ENCODE assay signal across 14 cellular contexts in the genomic region with DNA sequence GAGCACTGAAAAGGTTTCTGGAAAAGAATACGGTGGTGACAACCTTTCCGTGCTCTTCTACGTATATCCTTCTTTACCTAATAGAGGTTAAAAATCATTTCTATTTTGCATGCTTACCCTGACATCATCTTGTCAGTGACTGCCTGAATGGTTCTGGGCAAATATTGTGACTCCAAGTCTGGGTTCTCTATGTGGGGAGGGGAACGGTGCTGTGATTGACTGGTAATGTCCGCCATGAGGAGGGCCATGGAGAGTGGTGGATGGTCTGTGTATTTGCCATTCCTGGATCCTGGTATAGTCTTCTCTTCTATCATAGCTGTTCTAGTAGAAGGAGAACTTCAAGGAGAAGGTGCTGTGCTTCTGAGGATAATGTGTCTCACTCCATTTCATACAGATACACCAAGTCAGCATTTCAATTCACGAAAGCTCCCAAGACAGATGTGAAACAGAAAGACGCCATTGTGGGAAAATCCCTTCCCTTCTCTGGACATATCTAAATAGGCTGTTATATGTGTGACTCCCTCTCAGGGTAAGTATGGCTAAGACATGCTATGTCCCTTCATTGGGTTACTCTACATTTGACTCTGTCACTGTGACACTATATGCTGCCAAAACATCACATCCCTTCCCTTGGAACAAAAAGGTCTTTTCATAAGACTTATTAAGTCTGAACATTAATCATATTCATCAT. TPM values are rescaled to one million over a fixed set of nuclear protein-coding genes. Genes with fewer than 3 reads are reported as not detected.
DNase-seq lines count a peak whose midpoint lies in the region; ATAC-seq and TF ChIP-seq lines count a peak whose summit lies in the region.
"Had no signal": no experiment of that assay in that cellular context is flagged by ENCODE, and none has a peak within 500 bp of the region (broad histone marks: within the 10 kb centered on the region; RNA-seq: fewer than 3 reads in every experiment).

No MANE protein-coding gene starts in this region.

- peak overlapping the region; percentile 61 for H3K27ac Mint-ChIP-seq in activated T-cell treated with anti-CD3 and anti-CD28 coated beads, Interleukin-2, amount 50 U/mL, for 24 hours
- peak overlapping the region; percentile 74 for H3K27ac Mint-ChIP-seq in activated naive CD8-positive, alpha-beta T cell
- peak overlapping the region; percentile 91 for H3K27ac Mint-ChIP-seq in stimulated activated memory B cell treated with anti-CD40 and anti-IgM and Interleukin-4, amounts not matched to agents 10 μg/mL and 1 μg/mL and 100 μg/mL, for 72 hours
- H3K27ac Mint-ChIP-seq: type B pancreatic cell had no signal

- DNase-seq in activated T-cell treated with anti-CD3 and anti-CD28 coated beads, Interleukin-2, amount 50 U/mL, for 24 hours, result no peak
- no peak for DNase-seq in activated T-cell treated with anti-CD3 and anti-CD28 coated beads, Interleukin-2, amount 50 U/mL, for 1 hour
- DNase-seq in Ammon's horn (ENCODE audit: low spot score) (no peak), sigmoid colon (no peak), NCI-H774 (lab: John Stamatoyannopoulos, UW) (no peak)
- DNase-seq: effector CD8-positive, alpha-beta T cell; kidney glomerular epithelial cell; NCI-H1436; ovary had no signal

- peak overlapping the region in 1 of 4 donors; percentile 57 for H3K27ac ChIP-seq in sigmoid colon
- H3K27ac ChIP-seq: ovary, SJSA1 had no signal

- H3K27me3 ChIP-seq in sigmoid colon, result no peaks in the 10 kb centered on the region
- H3K27me3 ChIP-seq: ovary, SJSA1 had no signal

- 90 to 91% methylated on average over 7 of the region's 7 CpGs for WGBS in sigmoid colon, 2 donors

- no peak for TF ChIP-seq EP300 in sigmoid colon (IDR thresholded peaks at IDR 0.05)

- H3K9me3 Mint-ChIP-seq in activated T-cell treated with anti-CD3 and anti-CD28 coated beads, Interleukin-2, amount 50 U/mL, for 24 hours, result no peaks in the 10 kb centered on the region
- peaks cover 7% of the 10 kb centered on the region for H3K9me3 Mint-ChIP-seq in activated naive CD8-positive, alpha-beta T cell (ENCODE audit: low read depth)
- no peaks in the 10 kb centered on the region for H3K9me3 Mint-ChIP-seq in stimulated activated memory B cell treated with anti-CD40 and anti-IgM and Interleukin-4, amounts not matched to agents 10 μg/mL and 1 μg/mL and 100 μg/mL, for 72 hours

- no peaks in the 10 kb centered on the region for H3K27me3 Mint-ChIP-seq in activated T-cell treated with anti-CD3 and anti-CD28 coated beads, Interleukin-2, amount 50 U/mL, for 24 hours
- H3K27me3 Mint-ChIP-seq in activated naive CD8-positive, alpha-beta T cell, result no peaks in the 10 kb centered on the region
- H3K27me3 Mint-ChIP-seq in stimulated activated memory B cell treated with anti-CD40 and anti-IgM and Interleukin-4, amounts not matched to agents 10 μg/mL and 1 μg/mL and 100 μg/mL, for 72 hours, result no peaks in the 10 kb centered on the region

- no peaks in the 10 kb centered on the region for H3K36me3 Mint-ChIP-seq in activated T-cell treated with anti-CD3 and anti-CD28 coated beads, Interleukin-2, amount 50 U/mL, for 24 hours (ENCODE audit: low read depth)
- no peaks in the 10 kb centered on the region for H3K36me3 Mint-ChIP-seq in activated naive CD8-positive, alpha-beta T cell
- no peaks in the 10 kb centered on the region for H3K36me3 Mint-ChIP-seq in stimulated activated memory B cell treated with anti-CD40 and anti-IgM and Interleukin-4, amounts not matched to agents 10 μg/mL and 1 μg/mL and 100 μg/mL, for 72 hours
- H3K36me3 Mint-ChIP-seq: type B pancreatic cell had no signal

- H3K36me3 ChIP-seq in sigmoid colon, result no peaks in the 10 kb centered on the region
- H3K36me3 ChIP-seq: ovary, SJSA1 had no signal

- peak; percentile 50 for ATAC-seq in HG02852 (IDR thresholded peaks at IDR 0.05; ENCODE audit: unreplicated experiment)
- ATAC-seq in stimulated activated memory B cell treated with anti-CD40 and anti-IgM and Interleukin-4, amounts not matched to agents 10 μg/mL and 1 μg/mL and 100 μg/mL, for 72 hours, result peak; percentile 82

- H3K4me1 Mint-ChIP-seq in activated T-cell treated with anti-CD3 and anti-CD28 coated beads, Interleukin-2, amount 50 U/mL, for 24 hours (ENCODE audit: low read depth), result peaks cover 52% of the 10 kb centered on the region
- H3K4me1 Mint-ChIP-seq in activated naive CD8-positive, alpha-beta T cell (ENCODE audit: low read depth), result peaks cover 57% of the 10 kb centered on the region
- H3K4me1 Mint-ChIP-seq in stimulated activated memory B cell treated with anti-CD40 and anti-IgM and Interleukin-4, amounts not matched to agents 10 μg/mL and 1 μg/mL and 100 μg/mL, for 72 hours, result peaks cover 43% of the 10 kb centered on the region

- intact Hi-C loops in sigmoid colon (cut with DNase I), result no loop called here

- no peak overlapping the region for H3K4me3 ChIP-seq in sigmoid colon
- H3K4me3 ChIP-seq: ovary, SJSA1 had no signal

- peaks cover under 1 to 22% (median 19%) of the 10 kb centered on the region in 4 donors for H3K4me1 ChIP-seq in sigmoid colon

- TF ChIP-seq POLR2A in sigmoid colon (IDR thresholded peaks at IDR 0.05), result no peak

- no peaks in the 10 kb centered on the region for H3K9me3 ChIP-seq in sigmoid colon
- H3K9me3 ChIP-seq: ovary, SJSA1 had no signal

- H3K4me3 Mint-ChIP-seq in activated T-cell treated with anti-CD3 and anti-CD28 coated beads, Interleukin-2, amount 50 U/mL, for 24 hours, result no peak overlapping the region
- peak overlapping the region; percentile 32 for H3K4me3 Mint-ChIP-seq in activated naive CD8-positive, alpha-beta T cell
- peak overlapping the region; percentile 34 for H3K4me3 Mint-ChIP-seq in stimulated activated memory B cell treated with anti-CD40 and anti-IgM and Interleukin-4, amounts not matched to agents 10 μg/mL and 1 μg/mL and 100 μg/mL, for 72 hours
- H3K4me3 Mint-ChIP-seq: type B pancreatic cell had no signal

- no peak for TF ChIP-seq CTCF in sigmoid colon (IDR thresholded peaks at IDR 0.05)

RNA-seq across cellular contexts. Expression of gene MED13L, which starts 46.3 kb away (rescaled TPM):
- total RNA-seq in sigmoid colon, result 100 to 1,000 TPM; 151 to 246 (median 213) TPM
- polyA plus RNA-seq in sigmoid colon, result 10 to 100 TPM; 12.5 to 26.3 (median 12.6) TPM
